ENCODE assay signal across 12 cellular contexts in the genomic region with DNA sequence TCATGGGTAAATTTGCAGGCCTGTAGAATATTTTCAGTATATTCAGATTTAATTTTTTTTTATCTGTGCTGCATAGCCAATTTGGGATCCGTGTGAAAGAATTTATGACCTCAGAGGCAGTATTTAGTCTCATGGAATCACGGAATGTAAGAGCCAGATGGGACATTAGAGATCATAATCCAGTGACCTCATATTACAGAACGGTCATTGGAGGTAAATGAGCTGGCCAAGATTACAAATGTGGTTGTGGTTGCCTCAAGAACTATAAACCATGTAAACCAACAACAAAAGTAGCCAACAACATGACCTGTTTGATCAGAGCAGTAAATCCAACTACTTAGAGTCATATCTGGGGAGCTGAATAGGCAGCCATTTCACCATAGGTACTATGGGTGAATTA.
"Had no signal": no experiment of that assay in that cellular context is flagged by ENCODE, and none has a peak within 500 bp of the region (broad histone marks: within the 10 kb centered on the region; RNA-seq: fewer than 3 reads in every experiment).

No MANE protein-coding gene starts in this region.

- DNase-seq: activated naive CD4-positive, alpha-beta T cell treated with anti-CD3 and anti-CD28 coated beads, Interleukin-2, amount 10 ng/mL, durations not matched to agents 7 days and 5 days; dorsolateral prefrontal cortex; endodermal cell; kidney glomerular epithelial cell; left ventricle myocardium superior; nucleus accumbens; right cardiac atrium; stomach; testis; upper lobe of left lung had no signal

- H3K36me3 ChIP-seq: ascending aorta, stomach, upper lobe of left lung had no signal

- H3K4me1 ChIP-seq: ascending aorta, stomach, testis, upper lobe of left lung had no signal

- H3K9me3 ChIP-seq: ascending aorta, stomach, testis, upper lobe of left lung had no signal

- H3K4me3 ChIP-seq: ascending aorta, dorsolateral prefrontal cortex, stomach, testis, upper lobe of left lung had no signal

- ATAC-seq: left ventricle myocardium superior; natural killer cell treated with Interleukin-12 subunit alpha and Interleukin-12 subunit beta and Interleukin-15 and Interleukin-18, amount 100 ng/mL, for 72 hours; right cardiac atrium had no signal

- H3K27me3 ChIP-seq: ascending aorta, stomach, testis, upper lobe of left lung had no signal

- H3K27ac ChIP-seq: ascending aorta, dorsolateral prefrontal cortex, stomach, testis, upper lobe of left lung had no signal
